11 cellular contexts compared by ENCODE assay signal in the genomic region with DNA sequence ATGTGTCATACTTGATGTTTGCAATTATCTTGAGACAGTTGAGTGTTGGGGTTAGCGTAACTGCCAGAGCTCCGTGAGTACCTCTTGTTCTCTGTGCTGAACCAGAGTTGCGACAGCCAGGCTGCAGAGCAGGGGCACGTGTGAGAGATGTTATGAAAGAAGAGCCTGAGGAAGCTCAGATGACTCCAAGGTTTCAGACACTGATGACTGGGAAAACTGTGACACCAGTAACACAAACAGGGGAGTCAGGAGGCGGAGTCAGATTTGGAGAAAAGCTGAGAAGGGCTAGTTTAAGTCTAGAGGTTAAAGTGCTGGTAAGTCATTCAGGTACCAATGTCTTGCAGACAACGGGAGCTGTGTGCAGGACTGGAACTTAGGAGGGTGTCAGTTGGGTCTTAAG. TPM values are rescaled to one million over a fixed set of nuclear protein-coding genes. Genes with fewer than 3 reads are reported as not detected.
DNase-seq lines count a peak whose midpoint lies in the region; ATAC-seq and TF ChIP-seq lines count a peak whose summit lies in the region.
"Had no signal": no experiment of that assay in that cellular context is flagged by ENCODE, and none has a peak within 500 bp of the region (broad histone marks: within the 10 kb centered on the region; RNA-seq: fewer than 3 reads in every experiment).

No MANE protein-coding gene starts in this region.

- H3K36me3 Mint-ChIP-seq in naive thymus-derived CD8-positive, alpha-beta T cell: peaks cover 0 to 47% (median 17%) of the 10 kb centered on the region in 3 donors

- H3K4me3 Mint-ChIP-seq in naive thymus-derived CD8-positive, alpha-beta T cell: no peak overlapping the region
- H3K4me3 Mint-ChIP-seq: memory B cell had no signal

- no peak overlapping the region for H3K9ac ChIP-seq in iPS-18a (ENCODE audit: low read length)

- H3K9me3 ChIP-seq in ascending aorta (no peaks in the 10 kb centered on the region), iPS-18a (ENCODE audit: control insufficient read depth, low read depth, low read length) (no peaks in the 10 kb centered on the region), stomach (no peaks in the 10 kb centered on the region), MG63 (no peaks in the 10 kb centered on the region)

- H3K4me1 ChIP-seq in ascending aorta (peaks cover 0 to 3% of the 10 kb centered on the region in 2 donors), iPS-18a (ENCODE audit: control insufficient read depth, low read depth, low read length) (peaks cover 26% of the 10 kb centered on the region), stomach (no peaks in the 10 kb centered on the region)

- H3K27ac ChIP-seq in ascending aorta: no peak overlapping the region
- H3K27ac ChIP-seq in iPS-18a (ENCODE audit: low read length): peak overlapping the region; percentile 41
- peak overlapping the region in 2 of 5 donors; percentile 34 to 59 for H3K27ac ChIP-seq in stomach

- POLR2A ChIA-PET in naive thymus-derived CD8-positive, alpha-beta T cell (lab: Charles Lee): no interaction called here

- ATAC-seq in naive thymus-derived CD8-positive, alpha-beta T cell: no peak

- H3K4me3 ChIP-seq in ascending aorta (no peak overlapping the region), iPS-18a (ENCODE audit: low read length) (peak overlapping the region; percentile 30), stomach (no peak overlapping the region), MG63 (no peak overlapping the region)

- H3K27me3 Mint-ChIP-seq in naive thymus-derived CD8-positive, alpha-beta T cell: no peaks in the 10 kb centered on the region
- H3K27me3 Mint-ChIP-seq: memory B cell had no signal

- WGBS in stomach, 5 donors: 70 to 92% (median 87%) methylated on average over 6 of the region's 6 CpGs

- H3K4me1 Mint-ChIP-seq in naive thymus-derived CD8-positive, alpha-beta T cell: no peaks in the 10 kb centered on the region

- H3K9me3 Mint-ChIP-seq in naive thymus-derived CD8-positive, alpha-beta T cell: no peaks in the 10 kb centered on the region
- H3K9me3 Mint-ChIP-seq: memory B cell had no signal

- no peak for TF ChIP-seq EP300 in stomach (IDR thresholded peaks at IDR 0.05)

- DNase-seq in Kasumi-1 (lab: John Stamatoyannopoulos, UW) (peak; percentile 64 to 76), ascending aorta (ENCODE audit: low spot score in 2 of 2) (peak; percentile 59 to 84), stomach (peak; percentile 34), cortex of kidney (lab: John Stamatoyannopoulos, UW) (no peak), MG63 (no peak), NCI-H2227 treated with DMSO at 0.1 percent for 48 hours (lab: John Stamatoyannopoulos, UW) (no peak)
- DNase-seq in naive thymus-derived CD8-positive, alpha-beta T cell: no peak
- DNase-seq: activated T-cell treated with anti-CD3 and anti-CD28 coated beads, Interleukin-2, amount 50 U/mL, for 1 hour; NCI-H2081 treated with DMSO at 0.1 percent for 48 hours had no signal

- TF ChIP-seq CTCF in ascending aorta (IDR thresholded peaks at IDR 0.05) (no peak), stomach (IDR thresholded peaks at IDR 0.05) (no peak)

- H3K27ac Mint-ChIP-seq in naive thymus-derived CD8-positive, alpha-beta T cell: peak overlapping the region in 1 of 10 donors; percentile 19
- H3K27ac Mint-ChIP-seq: memory B cell had no signal

- no peaks in the 10 kb centered on the region for H3K36me3 ChIP-seq in ascending aorta
- H3K36me3 ChIP-seq in iPS-18a (ENCODE audit: control insufficient read depth, low read depth, low read length): peaks cover 40% of the 10 kb centered on the region
- no peaks in the 10 kb centered on the region for H3K36me3 ChIP-seq in stomach
- peaks cover 22% of the 10 kb centered on the region; the same call in 1 of the 2 replicates for H3K36me3 ChIP-seq in MG63

- TF ChIP-seq POLR2A in stomach (IDR thresholded peaks at IDR 0.05): no peak

- no peaks in the 10 kb centered on the region for H3K27me3 ChIP-seq in ascending aorta
- H3K27me3 ChIP-seq in iPS-18a (ENCODE audit: control insufficient read depth, insufficient read depth, low read length): no peaks in the 10 kb centered on the region
- H3K27me3 ChIP-seq in stomach: no peaks in the 10 kb centered on the region
- H3K27me3 ChIP-seq in MG63: no peaks in the 10 kb centered on the region

- intact Hi-C loops in ascending aorta (cut with DNase I): no loop called here
- intact Hi-C loops in stomach (cut with DNase I; ENCODE audit: low total_unique reads): no loop called here

RNA-seq across cellular contexts. Expression of gene BLM, which starts 45.0 kb away (rescaled TPM):
- 0.11 TPM for total RNA-seq in ascending aorta
- total RNA-seq in stomach: 10 to 100 TPM in 1 of 5 donors, 1 to 10 TPM in 4; 1.8 to 10.5 (median 4.6) TPM
- polyA plus RNA-seq in stomach: 1 to 10 TPM; 1.1 to 2.9 (median 2.3) TPM
- total RNA-seq in MG63 (2014; rRNA removed; shearing (Covaris generic); ENCODE audit: low replicate concordance): 11.3 and 26.4 TPM in 2 replicates
- 1 to 10 TPM; 5.9 to 7.1 TPM for total RNA-seq in naive thymus-derived CD8-positive, alpha-beta T cell
- 1 to 10 TPM; 2.6 to 4.1 (median 4.1) TPM for polyA plus RNA-seq in naive thymus-derived CD8-positive, alpha-beta T cell

Comparison
In these comparisons a context has a peak if more than half of its experiments do, and no peak if none do; other contexts are left out.
1. DNase-seq: peak in Kasumi-1 (2 of 2), ascending aorta (2 of 2) and stomach (single experiment); none in cortex of kidney (single experiment), MG63 (single experiment), naive thymus-derived CD8-positive, alpha-beta T cell (0 of 10) and NCI-H2227 treated with DMSO at 0.1 percent for 48 hours (single experiment).